In genomic region chr1:76408303-76408702, GRCh38 we compare ENCODE assay signal across 15 cellular contexts.
A peak's percentile ranks its signal among the peaks of the same experiment; 100 is the strongest.
DNase-seq lines count a peak whose midpoint lies in the region; ATAC-seq lines count a peak whose summit lies in the region.
"Had no signal": no experiment of that assay in that cellular context is flagged by ENCODE, and none has a peak within 500 bp of the region (broad histone marks: within the 10 kb centered on the region; RNA-seq: fewer than 3 reads in every experiment).

No MANE protein-coding gene starts in this region.

- ATAC-seq in HG03175 (IDR thresholded peaks at IDR 0.05; ENCODE audit: unreplicated experiment) (no peak), HG03442 (IDR thresholded peaks at IDR 0.05; ENCODE audit: unreplicated experiment) (no peak)
- ATAC-seq: HepG2 had no signal

- peak; percentile 51 for DNase-seq in Ammon's horn (ENCODE audit: low spot score)
- peak; percentile 52 for DNase-seq in SK-MEL-5 (ENCODE audit: low read depth, low spot score)
- peak; percentile 16 for DNase-seq in medulla oblongata (ENCODE audit: extremely low spot score)
- peak; percentile 63 for DNase-seq in putamen (ENCODE audit: low spot score)
- DNase-seq in KG1 (lab: John Stamatoyannopoulos, UW): no peak
- DNase-seq: BE2C; C1 segment of cervical spinal cord; CD4-positive, CD25-positive, alpha-beta regulatory T cell; CD8-positive, alpha-beta memory T cell; COR-L47; DMS 273 treated with DMSO at 0.1 percent for 48 hours; GM23248 had no signal

- in situ Hi-C loops in SK-MEL-5 (cut with HindIII; ENCODE audit: low pct_unique_long_range_greater_than_20kb, low sequenced_read_pairs): no loop called here
